In genomic region chrX:79364306-79364705, GRCh38 we compare ENCODE assay signal across 18 cellular contexts. TPM values are rescaled to one million over a fixed set of nuclear protein-coding genes. Genes with fewer than 3 reads are reported as not detected.
A peak's percentile ranks its signal among the peaks of the same experiment; 100 is the strongest.
DNase-seq lines count a peak whose midpoint lies in the region; ATAC-seq and TF ChIP-seq lines count a peak whose summit lies in the region.
"Had no signal": no experiment of that assay in that cellular context is flagged by ENCODE, and none has a peak within 500 bp of the region (broad histone marks: within the 10 kb centered on the region; RNA-seq: fewer than 3 reads in every experiment).

No MANE protein-coding gene starts in this region.

- peak overlapping the region; percentile 67 for H3K4me3 ChIP-seq in left ventricle myocardium inferior
- H3K4me3 ChIP-seq: cardiac muscle cell, lower lobe of right lung, SJSA1, transverse colon had no signal

- peak overlapping the region; percentile 75 for H3K27ac Mint-ChIP-seq in activated T-helper 2 cell treated with anti-CD3 and anti-CD28 coated beads, Interferon-gamma antibody, Interleukin-2, Interleukin-4, amounts not matched to agents 10 μg/mL and 5 μg/mL and 100 μg/mL, durations not matched to agents 14 hours and 24 hours and 36 hours
- no peak overlapping the region for H3K27ac Mint-ChIP-seq in stimulated activated effector memory CD8-positive, alpha-beta T cell treated with anti-CD3 and anti-CD28 coated beads, Interleukin-12 subunit alpha, Interleukin-12 subunit beta, amount 100 ng/mL, for 72 hours

- H3K4me1 Mint-ChIP-seq in activated T-helper 2 cell treated with anti-CD3 and anti-CD28 coated beads, Interferon-gamma antibody, Interleukin-2, Interleukin-4, amounts not matched to agents 10 μg/mL and 5 μg/mL and 100 μg/mL, durations not matched to agents 14 hours and 24 hours and 36 hours (ENCODE audit: low read depth) = peaks cover 33% of the 10 kb centered on the region
- peaks cover 15% of the 10 kb centered on the region for H3K4me1 Mint-ChIP-seq in stimulated activated effector memory CD8-positive, alpha-beta T cell treated with anti-CD3 and anti-CD28 coated beads, Interleukin-12 subunit alpha, Interleukin-12 subunit beta, amount 100 ng/mL, for 72 hours

- H3K36me3 Mint-ChIP-seq in activated T-helper 2 cell treated with anti-CD3 and anti-CD28 coated beads, Interferon-gamma antibody, Interleukin-2, Interleukin-4, amounts not matched to agents 10 μg/mL and 5 μg/mL and 100 μg/mL, durations not matched to agents 14 hours and 24 hours and 36 hours (ENCODE audit: low read depth) = peaks cover 37% of the 10 kb centered on the region
- peaks cover 51% of the 10 kb centered on the region for H3K36me3 Mint-ChIP-seq in stimulated activated effector memory CD8-positive, alpha-beta T cell treated with anti-CD3 and anti-CD28 coated beads, Interleukin-12 subunit alpha, Interleukin-12 subunit beta, amount 100 ng/mL, for 72 hours

- H3K36me3 ChIP-seq in left ventricle myocardium inferior (no peaks in the 10 kb centered on the region), KOPT-K1 (ENCODE audit: insufficient read depth, low read length) (peaks cover 39% of the 10 kb centered on the region)
- H3K36me3 ChIP-seq: cardiac muscle cell, lower lobe of right lung, SJSA1, transverse colon had no signal

- H3K4me1 ChIP-seq in left ventricle myocardium inferior = no peaks in the 10 kb centered on the region
- H3K4me1 ChIP-seq: lower lobe of right lung, SJSA1, transverse colon had no signal

- H3K9me3 Mint-ChIP-seq in activated T-helper 2 cell treated with anti-CD3 and anti-CD28 coated beads, Interferon-gamma antibody, Interleukin-2, Interleukin-4, amounts not matched to agents 10 μg/mL and 5 μg/mL and 100 μg/mL, durations not matched to agents 14 hours and 24 hours and 36 hours = no peaks in the 10 kb centered on the region
- no peaks in the 10 kb centered on the region for H3K9me3 Mint-ChIP-seq in stimulated activated effector memory CD8-positive, alpha-beta T cell treated with anti-CD3 and anti-CD28 coated beads, Interleukin-12 subunit alpha, Interleukin-12 subunit beta, amount 100 ng/mL, for 72 hours
- H3K9me3 Mint-ChIP-seq: immature natural killer cell had no signal

- H3K9me3 ChIP-seq in left ventricle myocardium inferior (replicated peaks) = no peaks in the 10 kb centered on the region
- H3K9me3 ChIP-seq in KOPT-K1 (ENCODE audit: insufficient read depth, low read length, poor library complexity, severe bottlenecking) = no peaks in the 10 kb centered on the region
- H3K9me3 ChIP-seq: lower lobe of right lung, SJSA1, transverse colon had no signal

- intact Hi-C loops in left ventricle myocardium inferior (cut with micrococcal nuclease) (no loop called here), Right ventricle myocardium inferior (cut with DNase I) (no loop called here), sciatic nerve (cut with DNase I) (no loop called here)
- intact Hi-C loops in activated T-helper 2 cell treated with anti-CD3 and anti-CD28 coated beads, Interferon-gamma antibody, Interleukin-2, Interleukin-4, amounts not matched to agents 10 μg/mL and 5 μg/mL and 100 μg/mL, durations not matched to agents 14 hours and 24 hours and 36 hours (cut with micrococcal nuclease) = loop anchor here (5.0 to 10.0 kb wide), 4 partner anchors 270 to 1577 kb away; partner anchors contain the start of genes ATRX, CYSLTR1 and P2RY10

- H3K27me3 ChIP-seq in left ventricle myocardium inferior (ENCODE audit: low read depth) = no peaks in the 10 kb centered on the region
- H3K27me3 ChIP-seq: cardiac muscle cell, SJSA1, transverse colon had no signal

- H3K4me3 Mint-ChIP-seq in activated T-helper 2 cell treated with anti-CD3 and anti-CD28 coated beads, Interferon-gamma antibody, Interleukin-2, Interleukin-4, amounts not matched to agents 10 μg/mL and 5 μg/mL and 100 μg/mL, durations not matched to agents 14 hours and 24 hours and 36 hours (ENCODE audit: low read depth) = peak overlapping the region; percentile 77
- H3K4me3 Mint-ChIP-seq in stimulated activated effector memory CD8-positive, alpha-beta T cell treated with anti-CD3 and anti-CD28 coated beads, Interleukin-12 subunit alpha, Interleukin-12 subunit beta, amount 100 ng/mL, for 72 hours = peak overlapping the region; percentile 39

- no peaks in the 10 kb centered on the region for H3K27me3 Mint-ChIP-seq in activated T-helper 2 cell treated with anti-CD3 and anti-CD28 coated beads, Interferon-gamma antibody, Interleukin-2, Interleukin-4, amounts not matched to agents 10 μg/mL and 5 μg/mL and 100 μg/mL, durations not matched to agents 14 hours and 24 hours and 36 hours (ENCODE audit: low read depth)

- H3K27ac ChIP-seq in left ventricle myocardium inferior (replicated peaks) (no peak overlapping the region), KOPT-K1 (ENCODE audit: low read depth, low read length, poor library complexity, severe bottlenecking) (peak overlapping the region; percentile 88)
- H3K27ac ChIP-seq: cardiac muscle cell, lower lobe of right lung, SJSA1, skin epidermis, transverse colon had no signal

- no peak for TF ChIP-seq CTCF in left ventricle myocardium inferior (IDR thresholded peaks at IDR 0.05; ENCODE audit: borderline replicate concordance)

- ATAC-seq in Right ventricle myocardium inferior (no peak), sciatic nerve (no peak)
- no peak for ATAC-seq in stimulated activated effector memory CD8-positive, alpha-beta T cell treated with anti-CD3 and anti-CD28 coated beads, Interleukin-12 subunit alpha, Interleukin-12 subunit beta, amount 100 ng/mL, for 72 hours
- ATAC-seq: lower lobe of right lung had no signal

- DNase-seq in left ventricle myocardium inferior = no peak
- DNase-seq in Right ventricle myocardium inferior (ENCODE audit: missing footprints) = no peak
- no peak for DNase-seq in activated T-helper 2 cell treated with anti-CD3 and anti-CD28 coated beads, Interferon-gamma antibody, Interleukin-2, Interleukin-4, amounts not matched to agents 10 μg/mL and 5 μg/mL and 100 μg/mL, durations not matched to agents 14 hours and 24 hours and 36 hours (ENCODE audit: low spot score)
- DNase-seq in stimulated activated effector memory CD8-positive, alpha-beta T cell treated with anti-CD3 and anti-CD28 coated beads, Interleukin-12 subunit alpha, Interleukin-12 subunit beta, amount 100 ng/mL, for 72 hours (ENCODE audit: low spot score in 2 of 2) = no peak
- no peak for DNase-seq in HUDEP-2 (lab: John Stamatoyannopoulos, UW; ENCODE audit: unreplicated experiment in 76 of 76)
- DNase-seq in stimulated activated CD4-positive, alpha-beta T cell treated with anti-CD3 and anti-CD28 coated beads, Interleukin-15, amount 100 ng/mL, for 24 hours = no peak
- no peak for DNase-seq in sciatic nerve (ENCODE audit: low spot score)
- DNase-seq: immature natural killer cell, lower lobe of right lung, NCI-H2029, NCI-H510A treated with DMSO at 0.1 percent for 48 hours, posterior cingulate gyrus, transverse colon had no signal

RNA-seq across cellular contexts. Expression of gene ITM2A, which starts 2.8 kb away (rescaled TPM):
- 64.4 TPM for total RNA-seq in left ventricle myocardium inferior
- total RNA-seq in Right ventricle myocardium inferior = 76.8 TPM
- 138 and 142 TPM in 2 replicates for total RNA-seq in activated T-helper 2 cell treated with anti-CD3 and anti-CD28 coated beads, Interferon-gamma antibody, Interleukin-2, Interleukin-4, amounts not matched to agents 10 μg/mL and 5 μg/mL and 100 μg/mL, durations not matched to agents 14 hours and 24 hours and 36 hours
- total RNA-seq in sciatic nerve = 111 TPM
- total RNA-seq: myocyte, SJSA1 had no signal
